Comparison of ENCODE assay signal across 1 cellular context in genomic region chr10:104316321-104317099, GRCh38.
TF ChIP-seq lines count a peak whose summit lies in the region.

No MANE protein-coding gene starts in this region.

TF ChIP-seq in K562, 482 proteins besides CTCF, POLR2A, EP300 and RAD21:
- 0 out of 4 replicates have a peak, but pooled peaks of 1 of the 2 experiments have one; percentile 24 for TF ChIP-seq RCOR1 (IDR thresholded peaks at IDR 0.05; ENCODE audit: borderline replicate concordance in 1 of 2, low read depth in 2 of 2, low read length in 2 of 2)
- TF ChIP-seq ZFP36 (IDR thresholded peaks at IDR 0.05; ENCODE audit: low read depth, low read length, partially characterized antibody) = peak; percentile 73
- TF ChIP-seq U2AF1 (optimal IDR thresholded peaks at IDR 0.05; ENCODE audit: low read depth, low read length) = no peak
- peak; percentile 65; the same call in 1 of the 2 replicates for TF ChIP-seq BCOR (IDR thresholded peaks at IDR 0.05)
- no peak for TF ChIP-seq ZNF561 (CRISPR knock-in tag; conservative IDR thresholded peaks at IDR 0.05)
- TF ChIP-seq STAT5B (CRISPR knock-in tag; IDR thresholded peaks at IDR 0.05) = no peak
- peak; percentile 80 for TF ChIP-seq RBM25 (IDR thresholded peaks at IDR 0.05; ENCODE audit: low read depth, low read length, severe bottlenecking)
- no peak for TF ChIP-seq ZNF431 (CRISPR knock-in tag; IDR thresholded peaks at IDR 0.05)
TF ChIP-seq in K562: peak in this region for 4.
